In the genomic region with DNA sequence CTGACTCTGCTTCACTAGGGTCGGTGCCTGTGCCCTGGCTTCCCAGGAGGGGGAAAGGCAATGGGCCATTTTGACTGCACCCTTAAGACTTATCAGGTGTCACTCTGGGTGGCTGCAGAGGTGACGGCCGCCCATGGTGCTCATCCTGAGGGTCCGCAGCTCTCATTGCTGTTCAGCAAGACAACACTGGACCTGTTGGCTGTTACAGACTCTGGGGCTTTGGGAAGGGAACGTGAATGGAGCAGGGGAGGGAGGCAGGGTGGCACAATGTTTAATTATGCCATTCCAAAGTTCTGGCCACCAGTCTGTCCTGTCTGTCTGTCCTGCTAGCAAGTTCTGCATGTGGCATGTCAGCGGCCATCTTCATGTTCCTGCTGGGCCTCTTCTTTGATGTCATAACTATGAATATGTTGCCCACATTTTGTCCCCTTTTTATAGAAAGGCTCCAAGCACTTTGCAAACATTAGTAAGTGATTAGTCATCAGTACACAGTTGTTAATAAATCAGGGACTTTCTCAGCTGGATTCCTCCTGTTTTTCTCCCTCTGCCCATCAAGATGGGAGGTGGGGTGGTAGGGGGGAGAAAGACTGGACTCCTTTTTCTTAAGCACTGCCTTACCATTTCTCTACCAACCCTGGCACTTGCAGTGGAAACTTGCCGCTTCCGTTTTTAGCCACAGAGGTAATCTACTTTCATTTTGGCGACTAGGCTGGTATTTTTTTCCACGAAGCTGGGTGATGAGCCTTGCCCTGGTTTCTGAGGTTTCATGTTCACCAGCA, we compare ENCODE assay signal across 8 cellular contexts.
A peak's percentile ranks its signal among the peaks of the same experiment; 100 is the strongest.
DNase-seq lines count a peak whose midpoint lies in the region; ATAC-seq and TF ChIP-seq lines count a peak whose summit lies in the region.

No MANE protein-coding gene starts in this region.

- peak overlapping the region; percentile 93 for H2AFZ ChIP-seq in OCI-LY7 (ENCODE audit: low read length)

- peak overlapping the region; percentile 64 for H3K4me2 ChIP-seq in OCI-LY7 (ENCODE audit: low read length)

- H3K79me2 ChIP-seq in OCI-LY7 (ENCODE audit: insufficient read depth, low read depth, low read length) = no peaks in the 10 kb centered on the region

- POLR2A ChIA-PET in OCI-LY7 (lab: Charles Lee) = interaction anchor here (0.6 to 0.7 kb wide), 4 partner anchors 38 to 646 kb away, joined by 3 to 5 read pairs (median 3); no protein-coding TSS in a partner anchor

- peaks cover 0 to 5% (median 0%) of the 10 kb centered on the region in 7 donors for H3K27me3 ChIP-seq in heart right ventricle

- WGBS in heart right ventricle, 2 donors = 60 to 64% methylated on average over 10 of the region's 10 CpGs

- CTCF ChIA-PET in OCI-LY7 (lab: Charles Lee; ENCODE audit: unreplicated experiment) = interaction anchor here (0.6 kb wide), 1 partner anchor 193 kb away, joined by 3 read pairs; no protein-coding TSS in a partner anchor

- H3K9me2 ChIP-seq in OCI-LY7 (ENCODE audit: insufficient read depth, low read length) = no peaks in the 10 kb centered on the region

- H3K36me3 ChIP-seq in OCI-LY7 (ENCODE audit: insufficient read depth, low read length) (no peaks in the 10 kb centered on the region), heart right ventricle (no peaks in the 10 kb centered on the region)

- H3K9me3 ChIP-seq in OCI-LY7 (ENCODE audit: low read length) = no peaks in the 10 kb centered on the region
- H3K9me3 ChIP-seq in heart right ventricle = no peaks in the 10 kb centered on the region

- H3K27ac ChIP-seq in OCI-LY7 (ENCODE audit: low read depth, low read length, poor library complexity, severe bottlenecking) (peak overlapping the region; percentile 12), heart right ventricle (peak overlapping the region in 3 of 10 donors; percentile 10 to 54 (median 52))

- no peaks in the 10 kb centered on the region for H4K20me1 ChIP-seq in OCI-LY7 (ENCODE audit: insufficient read depth, low read length)

- peak; percentile 72 for DNase-seq in GM12865 (ENCODE audit: low read depth)
- DNase-seq in OCI-LY7 (ENCODE audit: low spot score) = peak; percentile 80
- peak; percentile 43 for DNase-seq in activated T-helper 1 cell treated with Interleukin-2 at 50 U/mL for 16 hours (ENCODE audit: low read depth)
- peak in 1 of 2 donors; percentile 37 for DNase-seq in heart right ventricle
- peak; percentile 28 to 62 for DNase-seq in stimulated activated CD4-positive, alpha-beta T cell treated with anti-CD3 and anti-CD28 coated beads, Interleukin-1b, Interleukin-23, amount 100 ng/mL, for 4 hours (ENCODE audit: low read depth in 2 of 2)
- DNase-seq in NCI-H510A (lab: John Stamatoyannopoulos, UW) = no peak
- DNase-seq in NCI-H2081 (lab: John Stamatoyannopoulos, UW) = no peak

- TF ChIP-seq CTCF in GM12865 (IDR thresholded peaks at IDR 0.05; ENCODE audit: insufficient read depth, low read depth, low read length, missing control alignments) = no peak
- TF ChIP-seq CTCF in OCI-LY7 (conservative IDR thresholded peaks at IDR 0.05; ENCODE audit: low read length) = no peak
- no peak for TF ChIP-seq CTCF in heart right ventricle (IDR thresholded peaks at IDR 0.05)

- H3K4me3 ChIP-seq in GM12865 (ENCODE audit: low read depth, low read length) (peak overlapping the region; percentile 5; the same call in 1 of the 2 replicates), OCI-LY7 (ENCODE audit: low read depth, low read length, poor library complexity, severe bottlenecking) (peak overlapping the region; percentile 51), heart right ventricle (peak overlapping the region in 7 of 10 donors; percentile 3 to 23 (median 11))

- intact Hi-C loops in OCI-LY7 (cut with micrococcal nuclease; ENCODE audit: unreplicated experiment) (no loop called here), heart right ventricle (cut with DNase I) (no loop called here)

- BruUV-seq in OCI-LY7 (replicated peaks; lab: Mats Ljungman, UMichigan) = no TSS peak

- H3K4me1 ChIP-seq in OCI-LY7 (ENCODE audit: insufficient read depth, low read length, poor library complexity, severe bottlenecking) (peaks cover 20% of the 10 kb centered on the region), heart right ventricle (peaks cover 0 to 25% (median 0%) of the 10 kb centered on the region in 9 donors)

- ATAC-seq in HG02763 (IDR thresholded peaks at IDR 0.05; ENCODE audit: unreplicated experiment) (peak; percentile 81), heart right ventricle (peak in 6 of 8 donors; percentile 68 to 84 (median 76))

Comparison
In these comparisons a context has a peak if more than half of its experiments do, and no peak if none do; other contexts are left out.
1. DNase-seq: peak in GM12865 (single experiment), OCI-LY7 (single experiment), activated T-helper 1 cell treated with Interleukin-2 at 50 U/mL for 16 hours (single experiment) and stimulated activated CD4-positive, alpha-beta T cell treated with anti-CD3 and anti-CD28 coated beads, Interleukin-1b, Interleukin-23, amount 100 ng/mL, for 4 hours (2 of 2); none in NCI-H510A (single experiment) and NCI-H2081 (0 of 2).
2. Peak in every context shown above with its lines, with median percentiles within 50 percentile points of each other: H3K4me3 ChIP-seq.